In the genomic region with DNA sequence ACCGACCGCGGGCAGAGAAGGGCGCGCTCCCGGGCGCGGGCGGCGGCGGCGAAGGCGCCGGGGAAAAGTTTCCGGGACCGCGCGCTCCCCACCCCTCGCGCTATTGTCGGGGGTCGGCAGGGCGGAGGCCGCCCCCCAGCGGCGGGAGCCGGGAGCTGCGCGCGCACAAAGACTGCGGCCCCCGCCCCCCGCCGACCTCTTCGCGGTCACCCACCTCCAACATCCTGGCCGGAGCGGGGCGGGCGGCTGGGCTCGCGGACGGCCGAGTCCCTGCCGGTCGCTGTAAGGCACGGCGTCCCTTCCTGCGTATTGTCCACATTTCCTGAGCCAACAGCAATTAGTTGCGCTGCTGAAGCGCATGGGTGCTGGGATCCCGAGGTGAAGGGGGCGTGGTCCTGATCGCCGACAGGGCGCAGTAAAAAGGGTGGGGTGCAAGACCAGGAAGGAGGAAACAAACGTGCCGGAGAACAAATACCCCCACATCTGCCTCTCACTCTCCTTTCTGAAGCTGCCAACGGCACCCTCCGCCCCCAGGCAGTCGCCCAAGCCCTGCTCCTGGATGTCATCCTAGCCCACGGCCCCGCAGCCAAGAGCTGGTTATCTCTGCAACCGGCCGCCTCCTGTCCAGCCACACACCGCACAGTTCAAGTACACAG, we compare ENCODE assay signal across 1 cellular context.
A peak's percentile ranks its signal among the peaks of the same experiment; 100 is the strongest.
TF ChIP-seq lines count a peak whose summit lies in the region.

A gene with protein sequence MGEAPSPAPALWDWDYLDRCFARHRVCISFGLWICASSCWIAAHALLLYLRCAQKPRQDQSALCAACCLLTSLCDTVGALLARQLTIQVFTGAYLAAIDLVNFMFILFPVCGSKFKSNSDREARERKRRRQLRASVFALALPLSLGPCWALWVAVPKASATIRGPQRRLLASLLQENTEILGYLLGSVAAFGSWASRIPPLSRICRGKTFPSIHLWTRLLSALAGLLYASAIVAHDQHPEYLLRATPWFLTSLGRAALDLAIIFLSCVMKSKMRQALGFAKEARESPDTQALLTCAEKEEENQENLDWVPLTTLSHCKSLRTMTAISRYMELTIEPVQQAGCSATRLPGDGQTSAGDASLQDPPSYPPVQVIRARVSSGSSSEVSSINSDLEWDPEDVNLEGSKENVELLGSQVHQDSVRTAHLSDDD (minus strand): TSS at position 71 of the 656 bp plus-strand sequence. CDS start 204 bp downstream, outside the sequence.

TF ChIP-seq in K562, 482 proteins besides CTCF, POLR2A, EP300 and RAD21 (continued from another document):
- TF ChIP-seq ATF7 (IDR thresholded peaks at IDR 0.05) (peak; percentile 71), HNRNPL (IDR thresholded peaks at IDR 0.05; ENCODE audit: low read depth, low read length) (0 out of 2 replicates have a peak, but pooled peaks have one; percentile 13), PHTF2 (CRISPR knock-in tag; IDR thresholded peaks at IDR 0.05) (no peak), THAP12 (CRISPR knock-in tag; IDR thresholded peaks at IDR 0.05) (0 out of 2 replicates have a peak, but pooled peaks have one; percentile 37), SP1 (CRISPR knock-in tag; IDR thresholded peaks at IDR 0.05) (peak; percentile 89), RCOR1 (IDR thresholded peaks at IDR 0.05; ENCODE audit: borderline replicate concordance in 1 of 2, low read depth in 2 of 2, low read length in 2 of 2) (peak in 1 of 2 experiments; percentile 23; a peak in 1 of 4 replicates), SOX6 (IDR thresholded peaks at IDR 0.05) (peak; percentile 51; the same call in 1 of the 2 replicates), MITF (IDR thresholded peaks at IDR 0.05) (0 out of 2 replicates have a peak, but pooled peaks have one; percentile 16), TOE1 (IDR thresholded peaks at IDR 0.05; ENCODE audit: borderline replicate concordance) (peak; percentile 69; the same call in 1 of the 2 replicates), TOE1 (CRISPR knock-in tag; IDR thresholded peaks at IDR 0.05; ENCODE audit: borderline replicate concordance, low read depth) (no peak), POLR2G (IDR thresholded peaks at IDR 0.05; ENCODE audit: low read depth, low read length) (peak; percentile 86), DPF2 (IDR thresholded peaks at IDR 0.05) (0 out of 2 replicates have a peak, but pooled peaks have one; percentile 33), KAT7 (CRISPR knock-in tag; IDR thresholded peaks at IDR 0.05; ENCODE audit: borderline replicate concordance) (no peak; the same call in 1 of the 2 replicates), NCOA2 (IDR thresholded peaks at IDR 0.05; ENCODE audit: partially characterized antibody in 2 of 2) (no peak), ZBTB1 (CRISPR knock-in tag; IDR thresholded peaks at IDR 0.05; ENCODE audit: borderline replicate concordance, low read depth) (peak; percentile 58; the same call in 1 of the 2 replicates)
- TF ChIP-seq, protein P1, sequence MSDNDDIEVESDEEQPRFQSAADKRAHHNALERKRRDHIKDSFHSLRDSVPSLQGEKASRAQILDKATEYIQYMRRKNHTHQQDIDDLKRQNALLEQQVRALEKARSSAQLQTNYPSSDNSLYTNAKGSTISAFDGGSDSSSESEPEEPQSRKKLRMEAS (CRISPR knock-in tag; IDR thresholded peaks at IDR 0.05) = peak; percentile 78
- TF ChIP-seq, protein P2, sequence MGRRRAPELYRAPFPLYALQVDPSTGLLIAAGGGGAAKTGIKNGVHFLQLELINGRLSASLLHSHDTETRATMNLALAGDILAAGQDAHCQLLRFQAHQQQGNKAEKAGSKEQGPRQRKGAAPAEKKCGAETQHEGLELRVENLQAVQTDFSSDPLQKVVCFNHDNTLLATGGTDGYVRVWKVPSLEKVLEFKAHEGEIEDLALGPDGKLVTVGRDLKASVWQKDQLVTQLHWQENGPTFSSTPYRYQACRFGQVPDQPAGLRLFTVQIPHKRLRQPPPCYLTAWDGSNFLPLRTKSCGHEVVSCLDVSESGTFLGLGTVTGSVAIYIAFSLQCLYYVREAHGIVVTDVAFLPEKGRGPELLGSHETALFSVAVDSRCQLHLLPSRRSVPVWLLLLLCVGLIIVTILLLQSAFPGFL (CRISPR knock-in tag; IDR thresholded peaks at IDR 0.05) = no peak
- TF ChIP-seq, protein P3, sequence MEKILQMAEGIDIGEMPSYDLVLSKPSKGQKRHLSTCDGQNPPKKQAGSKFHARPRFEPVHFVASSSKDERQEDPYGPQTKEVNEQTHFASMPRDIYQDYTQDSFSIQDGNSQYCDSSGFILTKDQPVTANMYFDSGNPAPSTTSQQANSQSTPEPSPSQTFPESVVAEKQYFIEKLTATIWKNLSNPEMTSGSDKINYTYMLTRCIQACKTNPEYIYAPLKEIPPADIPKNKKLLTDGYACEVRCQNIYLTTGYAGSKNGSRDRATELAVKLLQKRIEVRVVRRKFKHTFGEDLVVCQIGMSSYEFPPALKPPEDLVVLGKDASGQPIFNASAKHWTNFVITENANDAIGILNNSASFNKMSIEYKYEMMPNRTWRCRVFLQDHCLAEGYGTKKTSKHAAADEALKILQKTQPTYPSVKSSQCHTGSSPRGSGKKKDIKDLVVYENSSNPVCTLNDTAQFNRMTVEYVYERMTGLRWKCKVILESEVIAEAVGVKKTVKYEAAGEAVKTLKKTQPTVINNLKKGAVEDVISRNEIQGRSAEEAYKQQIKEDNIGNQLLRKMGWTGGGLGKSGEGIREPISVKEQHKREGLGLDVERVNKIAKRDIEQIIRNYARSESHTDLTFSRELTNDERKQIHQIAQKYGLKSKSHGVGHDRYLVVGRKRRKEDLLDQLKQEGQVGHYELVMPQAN (IDR thresholded peaks at IDR 0.05; ENCODE audit: borderline replicate concordance) = peak; percentile 87
- TF ChIP-seq, protein P4, sequence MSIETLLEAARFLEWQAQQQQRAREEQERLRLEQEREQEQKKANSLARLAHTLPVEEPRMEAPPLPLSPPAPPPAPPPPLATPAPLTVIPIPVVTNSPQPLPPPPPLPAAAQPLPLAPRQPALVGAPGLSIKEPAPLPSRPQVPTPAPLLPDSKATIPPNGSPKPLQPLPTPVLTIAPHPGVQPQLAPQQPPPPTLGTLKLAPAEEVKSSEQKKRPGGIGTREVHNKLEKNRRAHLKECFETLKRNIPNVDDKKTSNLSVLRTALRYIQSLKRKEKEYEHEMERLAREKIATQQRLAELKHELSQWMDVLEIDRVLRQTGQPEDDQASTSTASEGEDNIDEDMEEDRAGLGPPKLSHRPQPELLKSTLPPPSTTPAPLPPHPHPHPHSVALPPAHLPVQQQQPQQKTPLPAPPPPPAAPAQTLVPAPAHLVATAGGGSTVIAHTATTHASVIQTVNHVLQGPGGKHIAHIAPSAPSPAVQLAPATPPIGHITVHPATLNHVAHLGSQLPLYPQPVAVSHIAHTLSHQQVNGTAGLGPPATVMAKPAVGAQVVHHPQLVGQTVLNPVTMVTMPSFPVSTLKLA (conservative IDR thresholded peaks at IDR 0.05) = peak; percentile 69 to 92
- TF ChIP-seq, protein P5, sequence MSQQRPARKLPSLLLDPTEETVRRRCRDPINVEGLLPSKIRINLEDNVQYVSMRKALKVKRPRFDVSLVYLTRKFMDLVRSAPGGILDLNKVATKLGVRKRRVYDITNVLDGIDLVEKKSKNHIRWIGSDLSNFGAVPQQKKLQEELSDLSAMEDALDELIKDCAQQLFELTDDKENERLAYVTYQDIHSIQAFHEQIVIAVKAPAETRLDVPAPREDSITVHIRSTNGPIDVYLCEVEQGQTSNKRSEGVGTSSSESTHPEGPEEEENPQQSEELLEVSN (IDR thresholded peaks at IDR 0.05; ENCODE audit: borderline replicate concordance in 1 of 2, extremely low read depth in 1 of 2, insufficient read depth in 1 of 2, insufficient read length in 1 of 2, low read depth in 1 of 2, low read length in 1 of 2, poor library complexity in 1 of 2, severe bottlenecking in 1 of 2) = peak; percentile 47 to 65
